16 cellular contexts compared by ENCODE assay signal in genomic region chr2:135471106-135471505, GRCh38. TPM values are rescaled to one million over a fixed set of nuclear protein-coding genes. Genes with fewer than 3 reads are reported as not detected.
DNase-seq lines count a peak whose midpoint lies in the region; ATAC-seq and TF ChIP-seq lines count a peak whose summit lies in the region.
"Had no signal": no experiment of that assay in that cellular context is flagged by ENCODE, and none has a peak within 500 bp of the region (broad histone marks: within the 10 kb centered on the region; RNA-seq: fewer than 3 reads in every experiment).

No MANE protein-coding gene starts in this region.

- H3K79me2 ChIP-seq in PC-3 (ENCODE audit: low read length), result no peaks in the 10 kb centered on the region

- H3K4me3 ChIP-seq in PC-3 (ENCODE audit: low read length), result no peak overlapping the region
- H3K4me3 ChIP-seq: BLaER1, GM23338 had no signal

- H3K9me3 ChIP-seq in PC-3 (ENCODE audit: low read length), result no peaks in the 10 kb centered on the region
- H3K9me3 ChIP-seq: BLaER1 had no signal

- H3K9ac ChIP-seq in PC-3 (ENCODE audit: low read length), result no peak overlapping the region
- H3K9ac ChIP-seq: BLaER1 had no signal

- no peaks in the 10 kb centered on the region for H3K27me3 ChIP-seq in PC-3 (ENCODE audit: low read length)
- H3K27me3 ChIP-seq: BLaER1 had no signal

- no peak overlapping the region for H2AFZ ChIP-seq in PC-3 (ENCODE audit: low read length)
- H2AFZ ChIP-seq: GM23338 had no signal

- H3K27ac ChIP-seq in PC-3 (ENCODE audit: low read length), result no peak overlapping the region
- H3K27ac ChIP-seq: 22Rv1, BLaER1 had no signal

- no peak for TF ChIP-seq CTCF in PC-3 (conservative IDR thresholded peaks at IDR 0.05; ENCODE audit: low read depth, low read length)

- H3F3A ChIP-seq in PC-3 (ENCODE audit: low read length, unreplicated experiment), result no peaks in the 10 kb centered on the region

- intact Hi-C loops in PC-3 (cut with micrococcal nuclease), result loop anchor here (5.0 kb wide), 2 partner anchors 116 to 469 kb away; no protein-coding TSS in a partner anchor

- no TSS peak for BruUV-seq in PC-3 (replicated peaks; lab: Mats Ljungman, UMichigan)

- peak; percentile 64 for ATAC-seq in PC-3
- ATAC-seq in GM21825 (IDR thresholded peaks at IDR 0.05; ENCODE audit: unreplicated experiment), result no peak
- ATAC-seq: GM23338 had no signal

- H3K4me1 ChIP-seq in PC-3 (ENCODE audit: insufficient read depth, low read length), result no peaks in the 10 kb centered on the region
- H3K4me1 ChIP-seq: BLaER1 had no signal

- H4K20me1 ChIP-seq in PC-3 (ENCODE audit: low read length), result no peaks in the 10 kb centered on the region
- H4K20me1 ChIP-seq: BLaER1 had no signal

- H3K9me2 ChIP-seq in PC-3 (replicated peaks; ENCODE audit: low read length), result no peaks in the 10 kb centered on the region

- H3K36me3 ChIP-seq in PC-3 (ENCODE audit: low read depth, low read length), result no peaks in the 10 kb centered on the region
- H3K36me3 ChIP-seq: BLaER1 had no signal

- CTCF ChIA-PET in PC-3 (lab: Charles Lee), result no interaction called here

- POLR2A ChIA-PET in PC-3 (lab: Charles Lee; ENCODE audit: unreplicated experiment), result no interaction called here

- no peak overlapping the region for H3K4me2 ChIP-seq in PC-3 (ENCODE audit: low read length)
- H3K4me2 ChIP-seq: BLaER1, GM23338 had no signal

- DNase-seq in Ammon's horn (ENCODE audit: low spot score) (peak; percentile 4), PC-3 (no peak), inferior parietal cortex (ENCODE audit: extremely low spot score) (peak; percentile 49), putamen (ENCODE audit: low spot score) (peak; percentile 62), cerebellum (ENCODE audit: low spot score) (no peak), DMS153 (lab: John Stamatoyannopoulos, UW) (no peak), NCI-H2171 treated with DMSO at 0.1 percent for 48 hours (lab: John Stamatoyannopoulos, UW) (no peak)
- DNase-seq: Calu3; CD4-positive, CD25-positive, alpha-beta regulatory T cell; DMS 273 treated with DMSO at 0.1 percent for 48 hours; DMS79; H7 had no signal

RNA-seq across cellular contexts. Expression of gene ZRANB3, which starts 59.9 kb away (rescaled TPM):
- total RNA-seq in PC-3 (2014; rRNA removed) (7.1 and 8.6 TPM in 2 replicates), cerebellum (17.3 TPM)

Comparison
In these comparisons a context has a peak if more than half of its experiments do, and no peak if none do; other contexts are left out.
1. DNase-seq: peak in Ammon's horn (single experiment), inferior parietal cortex (single experiment) and putamen (single experiment); none in PC-3 (single experiment), cerebellum (single experiment), DMS153 (single experiment) and NCI-H2171 treated with DMSO at 0.1 percent for 48 hours (single experiment).